In genomic region chr6:7145269-7146078, GRCh38 we compare ENCODE assay signal across 8 cellular contexts.
DNase-seq lines count a peak whose midpoint lies in the region; ATAC-seq lines count a peak whose summit lies in the region.

No MANE protein-coding gene starts in this region.

- H3K9me3 Mint-ChIP-seq in stimulated activated naive CD8-positive, alpha-beta T cell treated with anti-CD3 and anti-CD28 coated beads, Interleukin-15, Interleukin-2, amounts not matched to agents 100 ng/mL and 50 ng/mL, for 24 hours, result no peaks in the 10 kb centered on the region
- no peaks in the 10 kb centered on the region for H3K9me3 Mint-ChIP-seq in activated naive CD8-positive, alpha-beta T cell (ENCODE audit: low read depth)
- H3K9me3 Mint-ChIP-seq in memory B cell, result no peaks in the 10 kb centered on the region

- peaks cover 3% of the 10 kb centered on the region for H3K36me3 Mint-ChIP-seq in stimulated activated naive CD8-positive, alpha-beta T cell treated with anti-CD3 and anti-CD28 coated beads, Interleukin-15, Interleukin-2, amounts not matched to agents 100 ng/mL and 50 ng/mL, for 24 hours (ENCODE audit: low read depth)
- H3K36me3 Mint-ChIP-seq in activated naive CD8-positive, alpha-beta T cell, result no peaks in the 10 kb centered on the region
- H3K36me3 Mint-ChIP-seq in memory B cell, result no peaks in the 10 kb centered on the region

- ATAC-seq in stimulated activated naive CD8-positive, alpha-beta T cell treated with anti-CD3 and anti-CD28 coated beads, Interleukin-15, Interleukin-2, amounts not matched to agents 100 U/mL and 50 U/mL, for 24 hours, result no peak
- ATAC-seq in memory B cell (ENCODE audit: low read depth), result no peak
- no peak for ATAC-seq in GM18909 (IDR thresholded peaks at IDR 0.05; ENCODE audit: poor library complexity, unreplicated experiment)

- no peaks in the 10 kb centered on the region for H3K27me3 Mint-ChIP-seq in stimulated activated naive CD8-positive, alpha-beta T cell treated with anti-CD3 and anti-CD28 coated beads, Interleukin-15, Interleukin-2, amounts not matched to agents 100 ng/mL and 50 ng/mL, for 24 hours
- no peaks in the 10 kb centered on the region for H3K27me3 Mint-ChIP-seq in activated naive CD8-positive, alpha-beta T cell
- H3K27me3 Mint-ChIP-seq in memory B cell, result no peaks in the 10 kb centered on the region

- peaks cover 88% of the 10 kb centered on the region for H3K4me1 Mint-ChIP-seq in stimulated activated naive CD8-positive, alpha-beta T cell treated with anti-CD3 and anti-CD28 coated beads, Interleukin-15, Interleukin-2, amounts not matched to agents 100 ng/mL and 50 ng/mL, for 24 hours (ENCODE audit: low read depth)
- H3K4me1 Mint-ChIP-seq in activated naive CD8-positive, alpha-beta T cell (ENCODE audit: low read depth), result peaks cover 70% of the 10 kb centered on the region
- peaks cover 46% of the 10 kb centered on the region for H3K4me1 Mint-ChIP-seq in memory B cell

- H3K4me3 Mint-ChIP-seq in stimulated activated naive CD8-positive, alpha-beta T cell treated with anti-CD3 and anti-CD28 coated beads, Interleukin-15, Interleukin-2, amounts not matched to agents 100 ng/mL and 50 ng/mL, for 24 hours, result peak overlapping the region; percentile 68
- peak overlapping the region; percentile 74 for H3K4me3 Mint-ChIP-seq in activated naive CD8-positive, alpha-beta T cell
- H3K4me3 Mint-ChIP-seq in memory B cell, result peak overlapping the region; percentile 69

- no peak for DNase-seq in stimulated activated naive CD8-positive, alpha-beta T cell treated with anti-CD3 and anti-CD28 coated beads, Interleukin-15, Interleukin-2, amounts not matched to agents 100 U/mL and 50 U/mL, for 24 hours
- DNase-seq in memory B cell (ENCODE audit: low spot score in 2 of 2) (no peak), OCI-M2 (lab: John Stamatoyannopoulos, UW; ENCODE audit: unreplicated experiment) (no peak), hippocampal formation (lab: John Stamatoyannopoulos, UW) (no peak), KG1 (lab: John Stamatoyannopoulos, UW) (no peak)

- peak overlapping the region; percentile 98 for H3K27ac Mint-ChIP-seq in stimulated activated naive CD8-positive, alpha-beta T cell treated with anti-CD3 and anti-CD28 coated beads, Interleukin-15, Interleukin-2, amounts not matched to agents 100 ng/mL and 50 ng/mL, for 24 hours
- H3K27ac Mint-ChIP-seq in activated naive CD8-positive, alpha-beta T cell, result peak overlapping the region; percentile 95
- peak overlapping the region; percentile 74 for H3K27ac Mint-ChIP-seq in memory B cell
